Comparison of ENCODE assay signal across 14 cellular contexts in genomic region chr6:42010909-42011308, GRCh38. TPM values are rescaled to one million over a fixed set of nuclear protein-coding genes. Genes with fewer than 3 reads are reported as not detected.
DNase-seq lines count a peak whose midpoint lies in the region; ATAC-seq and TF ChIP-seq lines count a peak whose summit lies in the region.
"Had no signal": no experiment of that assay in that cellular context is flagged by ENCODE, and none has a peak within 500 bp of the region (broad histone marks: within the 10 kb centered on the region; RNA-seq: fewer than 3 reads in every experiment).

No MANE protein-coding gene starts in this region.

- H3K9me3 ChIP-seq in CD4-positive, alpha-beta T cell (ENCODE audit: control insufficient read depth, low read length) = no peaks in the 10 kb centered on the region
- H3K9me3 ChIP-seq: adrenal gland, Peyer's patch had no signal

- DNase-seq in CD4-positive, alpha-beta T cell = peak in 1 of 10 experiments; percentile 15
- DNase-seq in HL-60 (ENCODE audit: low read depth in 1 of 2, low spot score in 1 of 2) = no peak
- DNase-seq in activated T-helper 1 cell treated with anti-CD3 and anti-CD28 coated beads, Interleukin-12 subunit alpha, Interleukin-12 subunit beta, Interleukin-2, Interleukin-4 antibody, amounts not matched to agents 30 ng/mL and 10 ng/mL and 1 ng/mL, durations not matched to agents 14 hours and 24 hours and 36 hours (ENCODE audit: low spot score) = no peak
- DNase-seq in natural killer cell treated with Interleukin-12 subunit alpha and Interleukin-12 subunit beta and Interleukin-15 and Interleukin-18, amount 100 ng/mL, for 72 hours (ENCODE audit: low spot score) = no peak
- DNase-seq in NCI-H748 (lab: John Stamatoyannopoulos, UW; ENCODE audit: unreplicated experiment) = no peak
- no peak for DNase-seq in nucleus accumbens (lab: John Stamatoyannopoulos, UW)
- no peak for DNase-seq in NK-92 treated with Interleukin-12 subunit alpha and Interleukin-12 subunit beta, amount 100 ng/mL, for 24 hours (lab: John Stamatoyannopoulos, UW)
- DNase-seq: head of caudate nucleus, IMR-90, kidney, NCI-H1436, Peyer's patch had no signal

- H3K4me1 Mint-ChIP-seq in CD4-positive, alpha-beta T cell (ENCODE audit: low read depth) = peaks cover 84% of the 10 kb centered on the region
- H3K4me1 Mint-ChIP-seq in activated T-helper 1 cell treated with anti-CD3 and anti-CD28 coated beads, Interleukin-12 subunit alpha, Interleukin-12 subunit beta, Interleukin-2, Interleukin-4 antibody, amounts not matched to agents 30 ng/mL and 10 ng/mL and 1 ng/mL, durations not matched to agents 14 hours and 24 hours and 36 hours (ENCODE audit: low read depth) = peaks cover 72% of the 10 kb centered on the region
- peaks cover 56 to 78% of the 10 kb centered on the region in 2 donors for H3K4me1 Mint-ChIP-seq in natural killer cell treated with Interleukin-12 subunit alpha and Interleukin-12 subunit beta and Interleukin-15 and Interleukin-18, amount 100 ng/mL, for 72 hours (ENCODE audit: low read depth in 2 of 2)

- TF ChIP-seq CTCF in CD4-positive, alpha-beta T cell (IDR thresholded peaks at IDR 0.05) = no peak
- TF ChIP-seq CTCF in HL-60 (IDR thresholded peaks at IDR 0.05; ENCODE audit: insufficient read depth, low read length) = no peak

- CTCF ChIA-PET in CD4-positive, alpha-beta T cell (lab: Charles Lee) = interaction anchor here (1.7 kb wide), 1 partner anchor 33 kb away, joined by 4 read pairs; no protein-coding TSS in a partner anchor

- no peaks in the 10 kb centered on the region for H3K27me3 Mint-ChIP-seq in CD4-positive, alpha-beta T cell
- H3K27me3 Mint-ChIP-seq in activated T-helper 1 cell treated with anti-CD3 and anti-CD28 coated beads, Interleukin-12 subunit alpha, Interleukin-12 subunit beta, Interleukin-2, Interleukin-4 antibody, amounts not matched to agents 30 ng/mL and 10 ng/mL and 1 ng/mL, durations not matched to agents 14 hours and 24 hours and 36 hours (ENCODE audit: insufficient read depth) = no peaks in the 10 kb centered on the region
- no peaks in the 10 kb centered on the region for H3K27me3 Mint-ChIP-seq in natural killer cell treated with Interleukin-12 subunit alpha and Interleukin-12 subunit beta and Interleukin-15 and Interleukin-18, amount 100 ng/mL, for 72 hours

- peak overlapping the region; percentile 92 for H3K27ac Mint-ChIP-seq in CD4-positive, alpha-beta T cell
- H3K27ac Mint-ChIP-seq in activated T-helper 1 cell treated with anti-CD3 and anti-CD28 coated beads, Interleukin-12 subunit alpha, Interleukin-12 subunit beta, Interleukin-2, Interleukin-4 antibody, amounts not matched to agents 30 ng/mL and 10 ng/mL and 1 ng/mL, durations not matched to agents 14 hours and 24 hours and 36 hours = peak overlapping the region; percentile 87
- H3K27ac Mint-ChIP-seq in natural killer cell treated with Interleukin-12 subunit alpha and Interleukin-12 subunit beta and Interleukin-15 and Interleukin-18, amount 100 ng/mL, for 72 hours = peak overlapping the region; percentile 92 to 94

- H3K9me3 Mint-ChIP-seq in CD4-positive, alpha-beta T cell = no peaks in the 10 kb centered on the region
- peaks cover 4% of the 10 kb centered on the region for H3K9me3 Mint-ChIP-seq in activated T-helper 1 cell treated with anti-CD3 and anti-CD28 coated beads, Interleukin-12 subunit alpha, Interleukin-12 subunit beta, Interleukin-2, Interleukin-4 antibody, amounts not matched to agents 30 ng/mL and 10 ng/mL and 1 ng/mL, durations not matched to agents 14 hours and 24 hours and 36 hours
- no peaks in the 10 kb centered on the region for H3K9me3 Mint-ChIP-seq in natural killer cell treated with Interleukin-12 subunit alpha and Interleukin-12 subunit beta and Interleukin-15 and Interleukin-18, amount 100 ng/mL, for 72 hours

- peak overlapping the region; percentile 18 for H3K27ac ChIP-seq in CD4-positive, alpha-beta T cell (ENCODE audit: low read depth, low read length)
- peak overlapping the region; percentile 66 for H3K27ac ChIP-seq in HL-60 (replicated peaks)
- H3K27ac ChIP-seq: Peyer's patch had no signal

- ATAC-seq in CD4-positive, alpha-beta T cell (ENCODE audit: poor library complexity) = no peak
- ATAC-seq in natural killer cell treated with Interleukin-12 subunit alpha and Interleukin-12 subunit beta and Interleukin-15 and Interleukin-18, amount 100 ng/mL, for 72 hours = no peak
- ATAC-seq in GM21528 (IDR thresholded peaks at IDR 0.05; ENCODE audit: low FRiP score, unreplicated experiment) = no peak

- H3K36me3 Mint-ChIP-seq in CD4-positive, alpha-beta T cell (ENCODE audit: low read depth) = peaks cover 78% of the 10 kb centered on the region
- H3K36me3 Mint-ChIP-seq in activated T-helper 1 cell treated with anti-CD3 and anti-CD28 coated beads, Interleukin-12 subunit alpha, Interleukin-12 subunit beta, Interleukin-2, Interleukin-4 antibody, amounts not matched to agents 30 ng/mL and 10 ng/mL and 1 ng/mL, durations not matched to agents 14 hours and 24 hours and 36 hours (ENCODE audit: low read depth) = peaks cover 16% of the 10 kb centered on the region
- peaks cover 5% of the 10 kb centered on the region for H3K36me3 Mint-ChIP-seq in natural killer cell treated with Interleukin-12 subunit alpha and Interleukin-12 subunit beta and Interleukin-15 and Interleukin-18, amount 100 ng/mL, for 72 hours

- H3K4me3 Mint-ChIP-seq in CD4-positive, alpha-beta T cell = peak overlapping the region; percentile 56
- peak overlapping the region; percentile 37 for H3K4me3 Mint-ChIP-seq in activated T-helper 1 cell treated with anti-CD3 and anti-CD28 coated beads, Interleukin-12 subunit alpha, Interleukin-12 subunit beta, Interleukin-2, Interleukin-4 antibody, amounts not matched to agents 30 ng/mL and 10 ng/mL and 1 ng/mL, durations not matched to agents 14 hours and 24 hours and 36 hours
- peak overlapping the region; percentile 70 for H3K4me3 Mint-ChIP-seq in natural killer cell treated with Interleukin-12 subunit alpha and Interleukin-12 subunit beta and Interleukin-15 and Interleukin-18, amount 100 ng/mL, for 72 hours

- H3K4me3 ChIP-seq in HL-60 (replicated peaks; ENCODE audit: insufficient read depth, low read length) = no peak overlapping the region
- H3K4me3 ChIP-seq: adrenal gland, Peyer's patch had no signal

- intact Hi-C loops in CD4-positive, alpha-beta T cell (cut with DNase I, micrococcal nuclease) = no loop called here
- intact Hi-C loops in activated T-helper 1 cell treated with anti-CD3 and anti-CD28 coated beads, Interleukin-12 subunit alpha, Interleukin-12 subunit beta, Interleukin-2, Interleukin-4 antibody, amounts not matched to agents 30 ng/mL and 10 ng/mL and 1 ng/mL, durations not matched to agents 14 hours and 24 hours and 36 hours (cut with micrococcal nuclease) = loop anchor here (2.0 kb wide), 1 partner anchor 28 kb away; no protein-coding TSS in a partner anchor

- no peaks in the 10 kb centered on the region for H3K27me3 ChIP-seq in CD4-positive, alpha-beta T cell (ENCODE audit: control insufficient read depth, insufficient read depth, low read length)
- no peaks in the 10 kb centered on the region for H3K27me3 ChIP-seq in HL-60 (ENCODE audit: insufficient read depth, poor library complexity, severe bottlenecking)
- H3K27me3 ChIP-seq: adrenal gland, Peyer's patch had no signal

- POLR2A ChIA-PET in CD4-positive, alpha-beta T cell (lab: Charles Lee) = interaction anchor here (1.3 kb wide), 1 partner anchor 17 kb away, joined by 4 read pairs; no protein-coding TSS in a partner anchor

RNA-seq across cellular contexts. Expression of gene TAF8, which starts 39.4 kb away (rescaled TPM):
- 10 to 100 TPM; 30.1 to 34.7 TPM for total RNA-seq in CD4-positive, alpha-beta T cell
- 36.7 and 38.3 TPM in 2 replicates for total RNA-seq in activated T-helper 1 cell treated with anti-CD3 and anti-CD28 coated beads, Interleukin-12 subunit alpha, Interleukin-12 subunit beta, Interleukin-2, Interleukin-4 antibody, amounts not matched to agents 30 ng/mL and 10 ng/mL and 1 ng/mL, durations not matched to agents 14 hours and 24 hours and 36 hours
- total RNA-seq in natural killer cell treated with Interleukin-12 subunit alpha and Interleukin-12 subunit beta and Interleukin-15 and Interleukin-18, amount 100 ng/mL, for 72 hours = 10 to 100 TPM; 38.7 to 44.1 TPM
